ENCODE assay signal across 10 cellular contexts in genomic region chr14:24695265-24696241, GRCh38.
DNase-seq lines count a peak whose midpoint lies in the region; ATAC-seq lines count a peak whose summit lies in the region.
"Had no signal": no experiment of that assay in that cellular context is flagged by ENCODE, and none has a peak within 500 bp of the region (broad histone marks: within the 10 kb centered on the region; RNA-seq: fewer than 3 reads in every experiment).

No MANE protein-coding gene starts in this region.

- no peak overlapping the region for H3K4me3 Mint-ChIP-seq in natural killer cell treated with Interleukin-12 subunit alpha and Interleukin-12 subunit beta and Interleukin-15 and Interleukin-18, amount 100 ng/mL, for 72 hours
- H3K4me3 Mint-ChIP-seq: activated naive CD4-positive, alpha-beta T cell treated with anti-CD3 and anti-CD28 coated beads, Interleukin-2, amount 50 U/mL, for 24 hours; neural crest cell had no signal

- no peak overlapping the region for H3K27ac ChIP-seq in Karpas-422 (ENCODE audit: low read length)

- H3K9me2 ChIP-seq in Karpas-422 (replicated peaks; ENCODE audit: insufficient read depth, low read length), result no peaks in the 10 kb centered on the region

- H3K9me3 Mint-ChIP-seq in natural killer cell treated with Interleukin-12 subunit alpha and Interleukin-12 subunit beta and Interleukin-15 and Interleukin-18, amount 100 ng/mL, for 72 hours, result no peaks in the 10 kb centered on the region
- H3K9me3 Mint-ChIP-seq: activated naive CD4-positive, alpha-beta T cell treated with anti-CD3 and anti-CD28 coated beads, Interleukin-2, amount 50 U/mL, for 24 hours; neural crest cell had no signal

- H3K4me3 ChIP-seq in Karpas-422 (ENCODE audit: low read length), result no peak overlapping the region

- H3K4me1 ChIP-seq in Karpas-422 (ENCODE audit: low read length), result peaks cover 3% of the 10 kb centered on the region

- ATAC-seq in GM18907 (IDR thresholded peaks at IDR 0.05; ENCODE audit: unreplicated experiment), result peak; percentile 59
- peak; percentile 64 for ATAC-seq in HG02885 (IDR thresholded peaks at IDR 0.05; ENCODE audit: poor library complexity, unreplicated experiment)
- ATAC-seq in natural killer cell treated with Interleukin-12 subunit alpha and Interleukin-12 subunit beta and Interleukin-15 and Interleukin-18, amount 100 ng/mL, for 72 hours, result peak; percentile 34 to 37

- no peak overlapping the region for H3K27ac Mint-ChIP-seq in natural killer cell treated with Interleukin-12 subunit alpha and Interleukin-12 subunit beta and Interleukin-15 and Interleukin-18, amount 100 ng/mL, for 72 hours
- H3K27ac Mint-ChIP-seq: activated naive CD4-positive, alpha-beta T cell treated with anti-CD3 and anti-CD28 coated beads, Interleukin-2, amount 50 U/mL, for 24 hours had no signal

- H3K36me3 ChIP-seq in Karpas-422 (ENCODE audit: insufficient read depth, low read length), result no peaks in the 10 kb centered on the region

- H3K4me1 Mint-ChIP-seq in natural killer cell treated with Interleukin-12 subunit alpha and Interleukin-12 subunit beta and Interleukin-15 and Interleukin-18, amount 100 ng/mL, for 72 hours (ENCODE audit: low read depth in 2 of 2), result peaks cover 26 to 36% of the 10 kb centered on the region in 2 donors
- H3K4me1 Mint-ChIP-seq: neural crest cell had no signal

- H3K9me3 ChIP-seq in Karpas-422 (ENCODE audit: low read length), result peaks cover 5% of the 10 kb centered on the region; the same call in 1 of the 2 replicates

- H3K79me2 ChIP-seq in Karpas-422 (ENCODE audit: low read length), result no peaks in the 10 kb centered on the region

- peak; percentile 2 for DNase-seq in SIG-M5 (lab: John Stamatoyannopoulos, UW)
- no peak for DNase-seq in natural killer cell treated with Interleukin-12 subunit alpha and Interleukin-12 subunit beta and Interleukin-15 and Interleukin-18, amount 100 ng/mL, for 72 hours (ENCODE audit: low spot score)
- DNase-seq in Karpas-422, result no peak
- DNase-seq in NCI-H1105 (lab: John Stamatoyannopoulos, UW), result no peak
- DNase-seq in COLO668 (lab: John Stamatoyannopoulos, UW; ENCODE audit: unreplicated experiment), result no peak
- DNase-seq in dedifferentiated amniotic fluid mesenchymal stem cell (ENCODE audit: extremely low spot score), result no peak

- no peak overlapping the region for H3K9ac ChIP-seq in Karpas-422 (ENCODE audit: low read length)

- no peak overlapping the region for H3K4me2 ChIP-seq in Karpas-422 (ENCODE audit: low read depth, low read length, poor library complexity, severe bottlenecking)

- no peaks in the 10 kb centered on the region for H4K20me1 ChIP-seq in Karpas-422 (ENCODE audit: insufficient read depth, low read depth, low read length)

- no peaks in the 10 kb centered on the region for H3K27me3 Mint-ChIP-seq in natural killer cell treated with Interleukin-12 subunit alpha and Interleukin-12 subunit beta and Interleukin-15 and Interleukin-18, amount 100 ng/mL, for 72 hours
- H3K27me3 Mint-ChIP-seq: activated naive CD4-positive, alpha-beta T cell treated with anti-CD3 and anti-CD28 coated beads, Interleukin-2, amount 50 U/mL, for 24 hours had no signal

- no peaks in the 10 kb centered on the region for H3K27me3 ChIP-seq in Karpas-422 (ENCODE audit: low read length)

- H3K36me3 Mint-ChIP-seq in natural killer cell treated with Interleukin-12 subunit alpha and Interleukin-12 subunit beta and Interleukin-15 and Interleukin-18, amount 100 ng/mL, for 72 hours, result no peaks in the 10 kb centered on the region
- H3K36me3 Mint-ChIP-seq: activated naive CD4-positive, alpha-beta T cell treated with anti-CD3 and anti-CD28 coated beads, Interleukin-2, amount 50 U/mL, for 24 hours had no signal

- no peak overlapping the region for H2AFZ ChIP-seq in Karpas-422 (ENCODE audit: low read length)
